In genomic region chr1:230572121-230573083, GRCh38 we compare ENCODE assay signal across 12 cellular contexts.
DNase-seq lines count a peak whose midpoint lies in the region; ATAC-seq and TF ChIP-seq lines count a peak whose summit lies in the region.
"Had no signal": no experiment of that assay in that cellular context is flagged by ENCODE, and none has a peak within 500 bp of the region (broad histone marks: within the 10 kb centered on the region; RNA-seq: fewer than 3 reads in every experiment).

No MANE protein-coding gene starts in this region.

- no peak overlapping the region for H3K27ac ChIP-seq in foreskin keratinocyte
- H3K27ac ChIP-seq in neutrophil: peak overlapping the region; percentile 78
- H3K27ac ChIP-seq: brain microvascular endothelial cell, C4-2B had no signal

- no peak for ATAC-seq in foreskin keratinocyte
- no peak for ATAC-seq in GM18861 (IDR thresholded peaks at IDR 0.05; ENCODE audit: unreplicated experiment)

- DNase-seq in DMS53 (lab: John Stamatoyannopoulos, UW) (peak; percentile 72), NOMO-1 treated with dmso at 0.1 percent for 144 hours (lab: John Stamatoyannopoulos, UW; ENCODE audit: unreplicated experiment) (peak; percentile 39), foreskin keratinocyte (peak; percentile 14 to 36), T-helper 1 cell (no peak), AG08396 (ENCODE audit: low spot score) (no peak), hepatic stellate cell (ENCODE audit: low spot score) (no peak)
- DNase-seq: brain microvascular endothelial cell; NCI-H1694 treated with DMSO at 0.1 percent for 48 hours; stimulated activated CD8-positive, alpha-beta memory T cell treated with anti-CD3 and anti-CD28 coated beads, Interleukin-4, amount 100 ng/mL, for 48 hours had no signal

- H3K9me3 ChIP-seq in neutrophil: no peaks in the 10 kb centered on the region

- no peaks in the 10 kb centered on the region for H3K36me3 ChIP-seq in neutrophil
- H3K36me3 ChIP-seq: brain microvascular endothelial cell had no signal

- peaks cover 16% of the 10 kb centered on the region for H3K4me1 ChIP-seq in foreskin keratinocyte
- H3K4me1 ChIP-seq in neutrophil (ENCODE audit: control insufficient read depth in 1 of 2, insufficient read depth in 1 of 2, low read depth in 1 of 2, low read length in 1 of 2): peaks cover 36 to 40% of the 10 kb centered on the region in 2 experiments

- H3K27me3 ChIP-seq in foreskin keratinocyte (no peaks in the 10 kb centered on the region), neutrophil (no peaks in the 10 kb centered on the region)
- H3K27me3 ChIP-seq: brain microvascular endothelial cell had no signal

- TF ChIP-seq CTCF in foreskin keratinocyte (conservative IDR thresholded peaks at IDR 0.05) (no peak), neutrophil (IDR thresholded peaks at IDR 0.05) (no peak)

- peak overlapping the region in 1 of 2 experiments; percentile 2 for H3K4me3 ChIP-seq in neutrophil (ENCODE audit: low read depth in 1 of 2, low read length in 1 of 2)

Comparison
In these comparisons a context has a peak if more than half of its experiments do, and no peak if none do; other contexts are left out.
1. DNase-seq: peak in DMS53 (single experiment), NOMO-1 treated with dmso at 0.1 percent for 144 hours (single experiment) and foreskin keratinocyte (2 of 2); none in T-helper 1 cell (0 of 5), AG08396 (single experiment) and hepatic stellate cell (single experiment).